8 cellular contexts compared by ENCODE assay signal in genomic region chr3:31531992-31532586, GRCh38. TPM values are rescaled to one million over a fixed set of nuclear protein-coding genes. Genes with fewer than 3 reads are reported as not detected.
DNase-seq lines count a peak whose midpoint lies in the region; ATAC-seq and TF ChIP-seq lines count a peak whose summit lies in the region.

No MANE protein-coding gene starts in this region.

- peak; percentile 91 for ATAC-seq in naive thymus-derived CD4-positive, alpha-beta T cell
- ATAC-seq in stimulated activated memory B cell treated with anti-CD40 and anti-IgM and Interleukin-4, amounts not matched to agents 10 μg/mL and 1 μg/mL and 100 μg/mL, for 72 hours = peak; percentile 95

- POLR2A ChIA-PET in naive thymus-derived CD4-positive, alpha-beta T cell (lab: Charles Lee) = interaction anchor here (0.7 to 4.6 kb wide), 37 partner anchors 10 to 925 kb away, joined by 3 to 114 read pairs (median 5); partner anchors contain the start of genes GPD1L and TGFBR2

- H4K20me1 ChIP-seq in fibroblast of lung (ENCODE audit: control insufficient read depth, extremely low read depth, insufficient read depth, low read length) = peaks cover 5% of the 10 kb centered on the region

- peaks cover 5% of the 10 kb centered on the region for H3K27me3 Mint-ChIP-seq in activated T-helper 2 cell treated with anti-CD3 and anti-CD28 coated beads, Interferon-gamma antibody, Interleukin-2, Interleukin-4, amounts not matched to agents 10 μg/mL and 5 μg/mL and 100 μg/mL, durations not matched to agents 14 hours and 24 hours and 36 hours (ENCODE audit: low read depth)
- no peaks in the 10 kb centered on the region for H3K27me3 Mint-ChIP-seq in naive thymus-derived CD4-positive, alpha-beta T cell
- H3K27me3 Mint-ChIP-seq in stimulated activated memory B cell treated with anti-CD40 and anti-IgM and Interleukin-4, amounts not matched to agents 10 μg/mL and 1 μg/mL and 100 μg/mL, for 72 hours = no peaks in the 10 kb centered on the region

- no peaks in the 10 kb centered on the region for H3K9me3 Mint-ChIP-seq in activated T-helper 2 cell treated with anti-CD3 and anti-CD28 coated beads, Interferon-gamma antibody, Interleukin-2, Interleukin-4, amounts not matched to agents 10 μg/mL and 5 μg/mL and 100 μg/mL, durations not matched to agents 14 hours and 24 hours and 36 hours
- peaks cover 0 to 6% (median 0%) of the 10 kb centered on the region in 11 donors for H3K9me3 Mint-ChIP-seq in naive thymus-derived CD4-positive, alpha-beta T cell
- no peaks in the 10 kb centered on the region for H3K9me3 Mint-ChIP-seq in stimulated activated memory B cell treated with anti-CD40 and anti-IgM and Interleukin-4, amounts not matched to agents 10 μg/mL and 1 μg/mL and 100 μg/mL, for 72 hours

- peaks cover 2% of the 10 kb centered on the region for H3K4me1 ChIP-seq in fibroblast of lung (ENCODE audit: control insufficient read depth, extremely low read depth, insufficient read depth, low read length)
- peaks cover 4 to 31% of the 10 kb centered on the region in 2 donors for H3K4me1 ChIP-seq in naive thymus-derived CD4-positive, alpha-beta T cell (ENCODE audit: control insufficient read depth in 2 of 2, insufficient read depth in 2 of 2, low read length in 2 of 2)

- peak overlapping the region; percentile 92 for H3K27ac ChIP-seq in fibroblast of lung (ENCODE audit: insufficient read depth, low read length)
- H3K27ac ChIP-seq in naive thymus-derived CD4-positive, alpha-beta T cell (ENCODE audit: low read depth, low read length) = peak overlapping the region; percentile 94

- peak overlapping the region; percentile 76 for H3K4me2 ChIP-seq in fibroblast of lung (ENCODE audit: extremely low read depth, insufficient read depth, low read length)

- peak overlapping the region; percentile 91 for H2AFZ ChIP-seq in fibroblast of lung (ENCODE audit: low read length)

- H3K79me2 ChIP-seq in fibroblast of lung (ENCODE audit: control insufficient read depth, insufficient read depth, low read length) = peaks cover 41% of the 10 kb centered on the region

- peaks cover 16% of the 10 kb centered on the region for H3K4me1 Mint-ChIP-seq in activated T-helper 2 cell treated with anti-CD3 and anti-CD28 coated beads, Interferon-gamma antibody, Interleukin-2, Interleukin-4, amounts not matched to agents 10 μg/mL and 5 μg/mL and 100 μg/mL, durations not matched to agents 14 hours and 24 hours and 36 hours (ENCODE audit: low read depth)
- peaks cover 0 to 25% (median 18%) of the 10 kb centered on the region in 7 donors for H3K4me1 Mint-ChIP-seq in naive thymus-derived CD4-positive, alpha-beta T cell
- H3K4me1 Mint-ChIP-seq in stimulated activated memory B cell treated with anti-CD40 and anti-IgM and Interleukin-4, amounts not matched to agents 10 μg/mL and 1 μg/mL and 100 μg/mL, for 72 hours = peaks cover 20% of the 10 kb centered on the region

- peak overlapping the region; percentile 98 for H3K27ac Mint-ChIP-seq in activated T-helper 2 cell treated with anti-CD3 and anti-CD28 coated beads, Interferon-gamma antibody, Interleukin-2, Interleukin-4, amounts not matched to agents 10 μg/mL and 5 μg/mL and 100 μg/mL, durations not matched to agents 14 hours and 24 hours and 36 hours
- H3K27ac Mint-ChIP-seq in naive thymus-derived CD4-positive, alpha-beta T cell = peak overlapping the region; percentile 95 to 99 (median 98)
- H3K27ac Mint-ChIP-seq in stimulated activated memory B cell treated with anti-CD40 and anti-IgM and Interleukin-4, amounts not matched to agents 10 μg/mL and 1 μg/mL and 100 μg/mL, for 72 hours = peak overlapping the region; percentile 100

- no peaks in the 10 kb centered on the region for H3K9me3 ChIP-seq in fibroblast of lung (ENCODE audit: control insufficient read depth, insufficient read depth, low read depth, low read length)
- H3K9me3 ChIP-seq in naive thymus-derived CD4-positive, alpha-beta T cell (ENCODE audit: control insufficient read depth in 2 of 3, low read length in 3 of 3) = no peaks in the 10 kb centered on the region

- H3K4me3 Mint-ChIP-seq in activated T-helper 2 cell treated with anti-CD3 and anti-CD28 coated beads, Interferon-gamma antibody, Interleukin-2, Interleukin-4, amounts not matched to agents 10 μg/mL and 5 μg/mL and 100 μg/mL, durations not matched to agents 14 hours and 24 hours and 36 hours (ENCODE audit: low read depth) = peak overlapping the region; percentile 82
- H3K4me3 Mint-ChIP-seq in naive thymus-derived CD4-positive, alpha-beta T cell = peak overlapping the region in 7 of 10 donors; percentile 96 to 100 (median 98)
- H3K4me3 Mint-ChIP-seq in stimulated activated memory B cell treated with anti-CD40 and anti-IgM and Interleukin-4, amounts not matched to agents 10 μg/mL and 1 μg/mL and 100 μg/mL, for 72 hours = peak overlapping the region; percentile 97

- no peaks in the 10 kb centered on the region for H3K36me3 ChIP-seq in fibroblast of lung (ENCODE audit: control insufficient read depth, insufficient read depth, low read length)
- H3K36me3 ChIP-seq in naive thymus-derived CD4-positive, alpha-beta T cell (ENCODE audit: control insufficient read depth in 2 of 3, insufficient read depth in 3 of 3, low read length in 3 of 3) = peaks cover 0 to 15% (median 0%) of the 10 kb centered on the region in 3 experiments

- H3K4me3 ChIP-seq in LNCaP clone FGC (ENCODE audit: low read depth, low read length) (peak overlapping the region; percentile 80), fibroblast of lung (replicated peaks in 1 of 4; ENCODE audit: control extremely low read depth in 1 of 4, insufficient read depth in 1 of 4, low read depth in 3 of 4, low read length in 4 of 4) (peak overlapping the region; percentile 76 to 89 (median 83))
- peak overlapping the region; percentile 76 for H3K4me3 ChIP-seq in naive thymus-derived CD4-positive, alpha-beta T cell (ENCODE audit: low read length)

- CTCF ChIA-PET in naive thymus-derived CD4-positive, alpha-beta T cell (lab: Charles Lee) = interaction anchor here (0.6 to 4.0 kb wide), 9 partner anchors 9 to 309 kb away, joined by 3 to 16 read pairs (median 3); no protein-coding TSS in a partner anchor

- intact Hi-C loops in activated T-helper 2 cell treated with anti-CD3 and anti-CD28 coated beads, Interferon-gamma antibody, Interleukin-2, Interleukin-4, amounts not matched to agents 10 μg/mL and 5 μg/mL and 100 μg/mL, durations not matched to agents 14 hours and 24 hours and 36 hours (cut with micrococcal nuclease) = loop anchor here (1.0 to 10.0 kb wide), 15 partner anchors 60 to 1153 kb away; partner anchors contain the start of genes CMTM7, CNOT10 and GPD1L
- intact Hi-C loops in naive thymus-derived CD4-positive, alpha-beta T cell (cut with micrococcal nuclease) = loop anchor here (1.0 to 10.0 kb wide), 31 partner anchors 10 to 1910 kb away; partner anchors contain the start of genes CMTM8 (in 2 of the 2), CNOT10 (in 2 of the 2), GPD1L (in 2 of the 2) and TGFBR2 (in 2 of the 2)

- DNase-seq in EH (ENCODE audit: low read depth) (peak; percentile 99), H4 (ENCODE audit: low spot score) (peak; percentile 90), LNCaP clone FGC (ENCODE audit: low read depth) (peak; percentile 92), RPMI8226 (peak; percentile 99), fibroblast of lung (ENCODE audit: low read depth in 2 of 2) (peak; percentile 98 to 99)
- peak; percentile 98 for DNase-seq in activated T-helper 2 cell treated with anti-CD3 and anti-CD28 coated beads, Interferon-gamma antibody, Interleukin-2, Interleukin-4, amounts not matched to agents 10 μg/mL and 5 μg/mL and 100 μg/mL, durations not matched to agents 14 hours and 24 hours and 36 hours (ENCODE audit: low spot score)
- DNase-seq in naive thymus-derived CD4-positive, alpha-beta T cell = peak; percentile 96 to 99 (median 98)

- H3K36me3 Mint-ChIP-seq in activated T-helper 2 cell treated with anti-CD3 and anti-CD28 coated beads, Interferon-gamma antibody, Interleukin-2, Interleukin-4, amounts not matched to agents 10 μg/mL and 5 μg/mL and 100 μg/mL, durations not matched to agents 14 hours and 24 hours and 36 hours (ENCODE audit: low read depth) = peaks cover 14% of the 10 kb centered on the region
- peaks cover 0 to 11% (median 0%) of the 10 kb centered on the region in 5 donors for H3K36me3 Mint-ChIP-seq in naive thymus-derived CD4-positive, alpha-beta T cell
- H3K36me3 Mint-ChIP-seq in stimulated activated memory B cell treated with anti-CD40 and anti-IgM and Interleukin-4, amounts not matched to agents 10 μg/mL and 1 μg/mL and 100 μg/mL, for 72 hours = no peaks in the 10 kb centered on the region

- H3K27me3 ChIP-seq in fibroblast of lung (ENCODE audit: control insufficient read depth, insufficient read depth, low read length) = no peaks in the 10 kb centered on the region
- no peaks in the 10 kb centered on the region for H3K27me3 ChIP-seq in naive thymus-derived CD4-positive, alpha-beta T cell (ENCODE audit: control insufficient read depth in 2 of 2, insufficient read depth in 2 of 2, low read length in 2 of 2)

- H3K9ac ChIP-seq in fibroblast of lung (ENCODE audit: insufficient read depth, low read length) = peak overlapping the region; percentile 92

- no peak for TF ChIP-seq CTCF in LNCaP clone FGC (IDR thresholded peaks at IDR 0.05; ENCODE audit: control insufficient read depth, extremely low read depth, insufficient read depth)
- no peak for TF ChIP-seq CTCF in fibroblast of lung (conservative IDR thresholded peaks at IDR 0.05 in 1 of 2, IDR thresholded peaks at IDR 0.05 in 1 of 2; ENCODE audit: low read depth in 1 of 2, low read length in 2 of 2)

RNA-seq across cellular contexts. Expression of gene STT3B, which starts 0.6 kb away (rescaled TPM):
- 102 and 113 TPM in 2 replicates for total RNA-seq in H4 (2014; rRNA removed; shearing (Covaris generic))
- 106 and 114 TPM in 2 replicates for total RNA-seq in activated T-helper 2 cell treated with anti-CD3 and anti-CD28 coated beads, Interferon-gamma antibody, Interleukin-2, Interleukin-4, amounts not matched to agents 10 μg/mL and 5 μg/mL and 100 μg/mL, durations not matched to agents 14 hours and 24 hours and 36 hours
- 192 and 259 TPM in 2 replicates for total RNA-seq in fibroblast of lung
- 120 and 145 TPM in 2 replicates for polyA plus RNA-seq in fibroblast of lung
- polyA plus RNA-seq in fibroblast of lung (2012) = 83.1 and 89.7 TPM in 2 replicates
- 26.4 and 31.3 TPM in 2 replicates for polyA minus RNA-seq in fibroblast of lung (ENCODE audit: low replicate concordance)
- 100 to 1,000 TPM; 115 to 149 (median 131) TPM for total RNA-seq in naive thymus-derived CD4-positive, alpha-beta T cell
- 100 to 1,000 TPM; 109 to 140 TPM for polyA plus RNA-seq in naive thymus-derived CD4-positive, alpha-beta T cell

Comparison
In these comparisons a context has a peak if more than half of its experiments do, and no peak if none do; other contexts are left out.
1. Peak in every context shown above with its lines: DNase-seq, ATAC-seq, H3K4me3 ChIP-seq and H3K27ac ChIP-seq.